ENCODE assay signal across 8 cellular contexts in the genomic region with DNA sequence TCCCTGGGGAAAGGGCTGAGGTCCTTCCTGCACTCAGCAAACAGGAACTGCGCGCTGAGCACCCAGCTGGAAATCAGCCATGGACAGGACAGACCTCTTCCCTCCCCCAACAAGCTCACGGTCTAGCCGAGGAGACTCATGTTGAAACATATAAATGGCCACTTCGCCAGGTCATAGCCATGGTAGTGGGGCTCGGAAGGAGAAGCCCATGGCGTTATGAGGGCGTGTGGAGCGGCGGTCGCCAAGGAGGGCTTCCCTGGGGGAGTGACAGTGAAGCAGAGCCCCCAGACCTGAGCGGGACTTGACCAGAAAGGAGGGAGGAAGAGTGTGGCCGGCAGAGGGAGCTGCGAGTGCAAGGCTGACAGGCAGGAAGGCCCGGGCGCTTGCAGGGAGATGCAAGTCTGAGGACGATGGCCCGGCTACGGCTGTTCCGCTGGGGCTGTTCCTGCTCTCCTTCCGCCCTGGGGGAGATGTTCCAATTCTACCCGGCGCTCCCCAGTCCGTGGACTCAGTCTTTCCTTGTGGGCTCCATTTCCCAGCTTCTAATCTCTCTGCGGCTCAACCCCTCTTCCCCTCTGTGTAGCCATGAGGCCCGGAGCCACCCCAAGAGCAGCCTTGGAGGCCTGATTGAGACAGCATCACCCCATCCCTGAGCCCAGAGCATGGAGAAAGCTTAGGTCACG. TPM values are rescaled to one million over a fixed set of nuclear protein-coding genes. Genes with fewer than 3 reads are reported as not detected.
DNase-seq lines count a peak whose midpoint lies in the region; ATAC-seq and TF ChIP-seq lines count a peak whose summit lies in the region.

No MANE protein-coding gene starts in this region.

- intact Hi-C loops in tibial artery (cut with DNase I; ENCODE audit: low total_unique reads), result loop anchor here (10.0 kb wide), 1 partner anchor 395 kb away; the partner anchor contains the start of gene RAPGEF1

- no peaks in the 10 kb centered on the region for H3K79me2 ChIP-seq in SU-DHL-6 (ENCODE audit: insufficient read depth, low read length)
- no peaks in the 10 kb centered on the region for H3K79me2 ChIP-seq in parathyroid adenoma

- H3K27ac ChIP-seq in SU-DHL-6 (ENCODE audit: low read depth, low read length) (no peak overlapping the region), cardiac muscle cell (no peak overlapping the region), parathyroid adenoma (no peak overlapping the region), tibial artery (no peak overlapping the region)

- H3K9me3 ChIP-seq in SU-DHL-6 (ENCODE audit: insufficient read depth, low read length) (no peaks in the 10 kb centered on the region), cardiac muscle cell (ENCODE audit: low read depth) (no peaks in the 10 kb centered on the region), parathyroid adenoma (ENCODE audit: control insufficient read depth, low read length) (no peaks in the 10 kb centered on the region), tibial artery (no peaks in the 10 kb centered on the region)

- H3K4me2 ChIP-seq in SU-DHL-6 (ENCODE audit: low read depth, low read length, poor library complexity, severe bottlenecking) (peak overlapping the region; percentile 25), parathyroid adenoma (ENCODE audit: low read length) (peak overlapping the region; percentile 73)

- H3K4me3 ChIP-seq in SU-DHL-6 (ENCODE audit: insufficient read depth, low read length, poor library complexity, severe bottlenecking) (no peak overlapping the region), cardiac muscle cell (no peak overlapping the region), parathyroid adenoma (ENCODE audit: low read depth, low read length) (no peak overlapping the region), tibial artery (peak overlapping the region in 1 of 2 donors; percentile 28)

- H3K9ac ChIP-seq in SU-DHL-6 (ENCODE audit: low read length), result no peak overlapping the region
- no peak overlapping the region for H3K9ac ChIP-seq in parathyroid adenoma

- H3K9me2 ChIP-seq in SU-DHL-6 (replicated peaks; ENCODE audit: insufficient read depth, low read length), result no peaks in the 10 kb centered on the region

- H3K4me3 Mint-ChIP-seq in activated naive CD8-positive, alpha-beta T cell treated with anti-CD3 and anti-CD28 coated beads for 36 hours, result peak overlapping the region; percentile 54

- in situ Hi-C loops in GM13977 (cut with MboI; ENCODE audit: low pct_unique_long_range_greater_than_20kb, low sequenced_read_pairs, unreplicated experiment), result no loop called here

- peaks cover 7% of the 10 kb centered on the region for H3K4me1 Mint-ChIP-seq in activated naive CD8-positive, alpha-beta T cell treated with anti-CD3 and anti-CD28 coated beads for 36 hours

- H3K36me3 Mint-ChIP-seq in activated naive CD8-positive, alpha-beta T cell treated with anti-CD3 and anti-CD28 coated beads for 36 hours, result no peaks in the 10 kb centered on the region

- ATAC-seq in HG02970 (IDR thresholded peaks at IDR 0.05; ENCODE audit: low FRiP score, unreplicated experiment), result no peak

- H3K27ac Mint-ChIP-seq in activated naive CD8-positive, alpha-beta T cell treated with anti-CD3 and anti-CD28 coated beads for 36 hours, result peak overlapping the region; percentile 72

- H3K27me3 ChIP-seq in SU-DHL-6 (ENCODE audit: low read length), result no peaks in the 10 kb centered on the region
- H3K27me3 ChIP-seq in cardiac muscle cell, result no peaks in the 10 kb centered on the region
- H3K27me3 ChIP-seq in parathyroid adenoma (ENCODE audit: control insufficient read depth, insufficient read depth, low read length), result no peaks in the 10 kb centered on the region
- peaks cover 0 to 23% of the 10 kb centered on the region in 2 donors for H3K27me3 ChIP-seq in tibial artery

- DNase-seq in GM13977 (ENCODE audit: low spot score) (peak; percentile 89), NCI-H1417 treated with DMSO at 0.1 percent for 48 hours (lab: John Stamatoyannopoulos, UW) (peak; percentile 35), cardiac muscle cell (ENCODE audit: low read depth in 1 of 2, low spot score in 1 of 2) (peak; percentile 87 to 90), tibial artery (peak; percentile 90 to 91)
- peak; percentile 88 for DNase-seq in activated naive CD8-positive, alpha-beta T cell treated with anti-CD3 and anti-CD28 coated beads for 36 hours

- H3K27me3 Mint-ChIP-seq in activated naive CD8-positive, alpha-beta T cell treated with anti-CD3 and anti-CD28 coated beads for 36 hours, result no peaks in the 10 kb centered on the region

- TF ChIP-seq CTCF in GM13977 (IDR thresholded peaks at IDR 0.05; ENCODE audit: extremely low read depth, insufficient read depth, missing control alignments), result peak; percentile 88
- TF ChIP-seq CTCF in SU-DHL-6 (IDR thresholded peaks at IDR 0.05; ENCODE audit: insufficient read depth, low read length, poor library complexity, severe bottlenecking), result peak; percentile 75
- peak; percentile 89 for TF ChIP-seq CTCF in cardiac muscle cell (IDR thresholded peaks at IDR 0.05; ENCODE audit: low read depth, low read length)
- TF ChIP-seq CTCF in parathyroid adenoma (IDR thresholded peaks at IDR 0.05), result peak; percentile 63
- peak; percentile 87 to 88 for TF ChIP-seq CTCF in tibial artery (IDR thresholded peaks at IDR 0.05)

- H3K9me3 Mint-ChIP-seq in activated naive CD8-positive, alpha-beta T cell treated with anti-CD3 and anti-CD28 coated beads for 36 hours, result no peaks in the 10 kb centered on the region

- H3K4me1 ChIP-seq in cardiac muscle cell (ENCODE audit: low read depth), result no peaks in the 10 kb centered on the region
- no peaks in the 10 kb centered on the region for H3K4me1 ChIP-seq in parathyroid adenoma
- peaks cover 0 to 11% (median 9%) of the 10 kb centered on the region in 4 donors for H3K4me1 ChIP-seq in tibial artery

- no peaks in the 10 kb centered on the region for H4K20me1 ChIP-seq in SU-DHL-6 (ENCODE audit: low read depth, low read length)

- H3K36me3 ChIP-seq in SU-DHL-6 (ENCODE audit: low read length) (no peaks in the 10 kb centered on the region), cardiac muscle cell (no peaks in the 10 kb centered on the region), parathyroid adenoma (ENCODE audit: control insufficient read depth, insufficient read depth, low read length) (no peaks in the 10 kb centered on the region), tibial artery (no peaks in the 10 kb centered on the region)

- H3F3A ChIP-seq in SU-DHL-6 (ENCODE audit: insufficient read depth), result no peaks in the 10 kb centered on the region

- H2AFZ ChIP-seq in SU-DHL-6 (ENCODE audit: low read depth, low read length, severe bottlenecking), result peak overlapping the region; percentile 98
- H2AFZ ChIP-seq in parathyroid adenoma, result peak overlapping the region; percentile 40

RNA-seq across cellular contexts. Expression of gene PRRC2B, which starts 43.9 kb away (rescaled TPM):
- total RNA-seq in activated naive CD8-positive, alpha-beta T cell treated with anti-CD3 and anti-CD28 coated beads for 36 hours, result 100 to 1,000 TPM; 128 to 135 TPM
- total RNA-seq in cardiac muscle cell, result 166 and 259 TPM in 2 replicates
- polyA plus RNA-seq in cardiac muscle cell, result 71.1 and 112 TPM in 2 replicates

Comparison
In these comparisons a context has a peak if more than half of its experiments do, and no peak if none do; other contexts are left out.
1. DNase-seq: peak in every context shown above with its lines; median percentile 90 in tibial artery; 89 in GM13977; 88 in cardiac muscle cell; 88 in activated naive CD8-positive, alpha-beta T cell treated with anti-CD3 and anti-CD28 coated beads for 36 hours; 35 in NCI-H1417 treated with DMSO at 0.1 percent for 48 hours.